In genomic region chr2:109475531-109476210, GRCh38 we compare ENCODE assay signal across 11 cellular contexts.
DNase-seq lines count a peak whose midpoint lies in the region; ATAC-seq and TF ChIP-seq lines count a peak whose summit lies in the region.
"Had no signal": no experiment of that assay in that cellular context is flagged by ENCODE, and none has a peak within 500 bp of the region (broad histone marks: within the 10 kb centered on the region; RNA-seq: fewer than 3 reads in every experiment).

No MANE protein-coding gene starts in this region.

- POLR2A ChIA-PET in AG04449 (lab: Yijun Ruan, JAX), result no interaction called here
- POLR2A ChIA-PET in naive thymus-derived CD4-positive, alpha-beta T cell (lab: Charles Lee), result interaction anchor here (0.6 kb wide), 1 partner anchor 130 kb away, joined by 4 read pairs; no protein-coding TSS in a partner anchor

- DNase-seq in AG04449 (ENCODE audit: low read depth, low spot score) (peak; percentile 50), GM12864 (ENCODE audit: low read depth) (peak; percentile 4), NCI-H1694 treated with DMSO at 0.1 percent for 48 hours (lab: John Stamatoyannopoulos, UW) (peak; percentile 73), fibroblast of the aortic adventitia (ENCODE audit: low read depth) (peak; percentile 78), mesenteric fat pad (ENCODE audit: low spot score) (no peak), left cardiac atrium (no peak), cerebellum (ENCODE audit: low spot score) (no peak)
- DNase-seq in naive thymus-derived CD4-positive, alpha-beta T cell, result no peak

- H3K27ac Mint-ChIP-seq in naive thymus-derived CD4-positive, alpha-beta T cell, result peak overlapping the region in 1 of 9 donors; percentile 64
- H3K27ac Mint-ChIP-seq: dendritic cell treated with granulocyte-macrophage colony-stimulating factor and Interleukin-4, amounts not matched to agents 40 ng/mL and 50 ng/mL, for 4 days; GM23338; stimulated activated naive CD8-positive, alpha-beta T cell treated with anti-CD3 and anti-CD28 coated beads, Interleukin-15, Interleukin-2, amounts not matched to agents 100 ng/mL and 50 ng/mL, for 24 hours had no signal

- ATAC-seq in naive thymus-derived CD4-positive, alpha-beta T cell, result no peak
- no peak for ATAC-seq in left cardiac atrium
- ATAC-seq: GM23338 had no signal

- CTCF ChIA-PET in AG04449 (lab: Yijun Ruan, JAX), result interaction anchor here (1.4 to 1.8 kb wide), 4 partner anchors 11 to 347 kb away, joined by 3 to 6 read pairs (median 6); partner anchors contain the start of gene SH3RF3
- CTCF ChIA-PET in naive thymus-derived CD4-positive, alpha-beta T cell (lab: Charles Lee), result no interaction called here

- peaks cover 0 to 5% (median 0%) of the 10 kb centered on the region in 7 donors for H3K4me1 Mint-ChIP-seq in naive thymus-derived CD4-positive, alpha-beta T cell

- H3K36me3 ChIP-seq in naive thymus-derived CD4-positive, alpha-beta T cell (ENCODE audit: control insufficient read depth in 2 of 3, insufficient read depth in 3 of 3, low read length in 3 of 3), result no peaks in the 10 kb centered on the region

- H3K27me3 ChIP-seq in naive thymus-derived CD4-positive, alpha-beta T cell (ENCODE audit: control insufficient read depth in 2 of 2, insufficient read depth in 2 of 2, low read length in 2 of 2), result no peaks in the 10 kb centered on the region

- intact Hi-C loops in naive thymus-derived CD4-positive, alpha-beta T cell (cut with micrococcal nuclease), result no loop called here
- intact Hi-C loops in left cardiac atrium (cut with DNase I), result no loop called here

- no peaks in the 10 kb centered on the region for H3K4me1 ChIP-seq in naive thymus-derived CD4-positive, alpha-beta T cell (ENCODE audit: control insufficient read depth in 2 of 2, insufficient read depth in 2 of 2, low read length in 2 of 2)

- no peaks in the 10 kb centered on the region for H3K9me3 Mint-ChIP-seq in naive thymus-derived CD4-positive, alpha-beta T cell
- H3K9me3 Mint-ChIP-seq: dendritic cell treated with granulocyte-macrophage colony-stimulating factor and Interleukin-4, amounts not matched to agents 40 ng/mL and 50 ng/mL, for 4 days; GM23338; stimulated activated naive CD8-positive, alpha-beta T cell treated with anti-CD3 and anti-CD28 coated beads, Interleukin-15, Interleukin-2, amounts not matched to agents 100 ng/mL and 50 ng/mL, for 24 hours had no signal

- peaks cover 0 to 3% (median 0%) of the 10 kb centered on the region in 5 donors for H3K27me3 Mint-ChIP-seq in naive thymus-derived CD4-positive, alpha-beta T cell
- H3K27me3 Mint-ChIP-seq: stimulated activated naive CD8-positive, alpha-beta T cell treated with anti-CD3 and anti-CD28 coated beads, Interleukin-15, Interleukin-2, amounts not matched to agents 100 ng/mL and 50 ng/mL, for 24 hours had no signal

- peaks cover 0 to 7% (median 3%) of the 10 kb centered on the region in 5 donors for H3K36me3 Mint-ChIP-seq in naive thymus-derived CD4-positive, alpha-beta T cell

- no peak overlapping the region for H3K27ac ChIP-seq in naive thymus-derived CD4-positive, alpha-beta T cell (ENCODE audit: low read depth, low read length)

- H3K4me3 ChIP-seq in AG04449 (ENCODE audit: low read depth, low read length) (no peak overlapping the region), GM12864 (ENCODE audit: low read depth, low read length) (no peak overlapping the region), fibroblast of the aortic adventitia (ENCODE audit: low read depth, low read length) (no peak overlapping the region)
- no peak overlapping the region for H3K4me3 ChIP-seq in naive thymus-derived CD4-positive, alpha-beta T cell (ENCODE audit: low read length)
- H3K4me3 ChIP-seq: GM23338 had no signal

- TF ChIP-seq CTCF in AG04449 (IDR thresholded peaks at IDR 0.05; ENCODE audit: insufficient read depth, low read length, missing control alignments) (no peak), GM12864 (IDR thresholded peaks at IDR 0.05; ENCODE audit: low read depth, low read length, missing control alignments) (no peak), fibroblast of the aortic adventitia (IDR thresholded peaks at IDR 0.05; ENCODE audit: insufficient read depth, low read length) (no peak)

- H3K9me3 ChIP-seq in naive thymus-derived CD4-positive, alpha-beta T cell (ENCODE audit: control insufficient read depth in 2 of 3, low read length in 3 of 3), result no peaks in the 10 kb centered on the region

- H3K4me3 Mint-ChIP-seq in naive thymus-derived CD4-positive, alpha-beta T cell, result no peak overlapping the region
- H3K4me3 Mint-ChIP-seq: dendritic cell treated with granulocyte-macrophage colony-stimulating factor and Interleukin-4, amounts not matched to agents 40 ng/mL and 50 ng/mL, for 4 days; GM23338; stimulated activated naive CD8-positive, alpha-beta T cell treated with anti-CD3 and anti-CD28 coated beads, Interleukin-15, Interleukin-2, amounts not matched to agents 100 ng/mL and 50 ng/mL, for 24 hours had no signal

Comparison
In these comparisons a context has a peak if more than half of its experiments do, and no peak if none do; other contexts are left out.
1. DNase-seq: peak in AG04449 (single experiment), GM12864 (single experiment), NCI-H1694 treated with DMSO at 0.1 percent for 48 hours (single experiment) and fibroblast of the aortic adventitia (single experiment); none in naive thymus-derived CD4-positive, alpha-beta T cell (0 of 9), mesenteric fat pad (single experiment), left cardiac atrium (single experiment) and cerebellum (single experiment).